ENCODE assay signal across 8 cellular contexts in genomic region chr9:94030318-94031179, GRCh38. TPM values are rescaled to one million over a fixed set of nuclear protein-coding genes. Genes with fewer than 3 reads are reported as not detected.
DNase-seq lines count a peak whose midpoint lies in the region; ATAC-seq and TF ChIP-seq lines count a peak whose summit lies in the region.

No MANE protein-coding gene starts in this region.

- TF ChIP-seq CTCF in dorsolateral prefrontal cortex (IDR thresholded peaks at IDR 0.05 in 54 of 56, conservative IDR thresholded peaks at IDR 0.05 in 2 of 56; ENCODE audit: low read depth in 1 of 56, partially characterized antibody in 56 of 56) (peak in 20 of 56 donors; percentile 9 to 50 (median 26)), lower leg skin (IDR thresholded peaks at IDR 0.05) (no peak)

- H3K27ac ChIP-seq in dorsolateral prefrontal cortex: peak overlapping the region in 46 of 59 donors; percentile 12 to 88 (median 62)

- H3K4me3 ChIP-seq in dorsolateral prefrontal cortex: peak overlapping the region; percentile 74 to 99 (median 90)
- H3K4me3 ChIP-seq in lower leg skin (ENCODE audit: low read depth, poor library complexity, severe bottlenecking): peak overlapping the region; percentile 85

- intact Hi-C loops in dorsolateral prefrontal cortex (cut with DNase I): loop anchor here in 1 of 2 donors (10.0 kb wide), 2 partner anchors 54 to 134 kb away; partner anchors contain the start of gene PTPDC1
- intact Hi-C loops in lower leg skin (cut with DNase I; ENCODE audit: low total_unique reads): no loop called here

- no peak for TF ChIP-seq POLR2A in lower leg skin (IDR thresholded peaks at IDR 0.05)

- no peaks in the 10 kb centered on the region for H3K27me3 ChIP-seq in dorsolateral prefrontal cortex

- peak; percentile 94 for ATAC-seq in GM19025 (IDR thresholded peaks at IDR 0.05; ENCODE audit: low read depth, unreplicated experiment)
- ATAC-seq in HG03280 (IDR thresholded peaks at IDR 0.05; ENCODE audit: unreplicated experiment): peak; percentile 97

- DNase-seq in Ammon's horn (ENCODE audit: low spot score) (peak; percentile 94), NCI-H446 treated with DMSO at 0.1 percent for 48 hours (lab: John Stamatoyannopoulos, UW) (peak; percentile 36), dorsolateral prefrontal cortex (peak; percentile 80 to 93 (median 86)), lower leg skin (ENCODE audit: low spot score in 2 of 2) (peak; percentile 80 to 96)
- DNase-seq in activated CD4-positive, alpha-beta T cell treated with anti-CD3 and anti-CD28 coated beads, Interleukin-2, amount 50 U/mL, for 1 hour: peak; percentile 74
- peak; percentile 71 to 77 for DNase-seq in stimulated activated CD4-positive, alpha-beta T cell treated with anti-CD3 and anti-CD28 coated beads, Interleukin-4, amount 100 ng/mL, for 48 hours (ENCODE audit: low read depth in 2 of 2)

- 0 to 1% methylated on average over 56 to 72 of the region's 97 CpGs for WGBS in lower leg skin, 2 donors

RNA-seq across cellular contexts. Expression of gene PTPDC1, which starts 53.7 kb away (rescaled TPM):
- total RNA-seq in dorsolateral prefrontal cortex (10 to 100 TPM; 15.0 to 85.4 (median 26.8) TPM), lower leg skin (1 to 10 TPM; 5.9 to 9.1 (median 7.6) TPM)

Comparison
In these comparisons a context has a peak if more than half of its experiments do, and no peak if none do; other contexts are left out.
1. Peak in every context shown above with its lines: DNase-seq, ATAC-seq, H3K4me3 ChIP-seq and H3K27ac ChIP-seq.
2. DNase-seq: peak in every context shown above with its lines; median percentile 94 in Ammon's horn; 88 in lower leg skin; 86 in dorsolateral prefrontal cortex; 74 in activated CD4-positive, alpha-beta T cell treated with anti-CD3 and anti-CD28 coated beads, Interleukin-2, amount 50 U/mL, for 1 hour; 74 in stimulated activated CD4-positive, alpha-beta T cell treated with anti-CD3 and anti-CD28 coated beads, Interleukin-4, amount 100 ng/mL, for 48 hours; 36 in NCI-H446 treated with DMSO at 0.1 percent for 48 hours.